23 cellular contexts compared by ENCODE assay signal in the genomic region with DNA sequence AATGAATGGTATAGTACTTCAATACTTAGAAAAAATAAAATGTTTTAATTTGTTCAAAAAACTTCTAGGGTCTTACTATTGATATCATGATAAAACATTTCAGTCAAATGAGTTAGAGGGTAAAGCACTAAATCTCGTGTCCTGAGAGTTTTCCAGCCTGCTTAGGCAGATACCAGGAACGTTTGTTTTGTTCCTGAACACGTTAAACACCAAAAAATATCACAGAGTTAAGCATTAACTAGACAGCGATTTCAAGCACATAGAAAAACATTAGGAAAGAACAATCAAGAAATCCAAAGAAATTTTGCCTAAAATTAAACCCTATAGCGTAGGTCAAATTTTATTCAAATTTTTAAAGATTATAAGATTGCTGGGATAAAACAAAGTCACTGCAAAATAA.
"Had no signal": no experiment of that assay in that cellular context is flagged by ENCODE, and none has a peak within 500 bp of the region (broad histone marks: within the 10 kb centered on the region; RNA-seq: fewer than 3 reads in every experiment).

No MANE protein-coding gene starts in this region.

- FAIRE-seq: RCC 7860 had no signal

- DNase-seq: activated CD4-positive, alpha-beta T cell treated with anti-CD3 and anti-CD28 coated beads for 48 hours; activated CD4-positive, alpha-beta T cell treated with anti-CD3 and anti-CD28 coated beads, Interleukin-2, amount 50 U/mL, for 4 hours; activated CD4-positive, CD25-positive, alpha-beta regulatory T cell treated with anti-CD3 and anti-CD28 coated beads, Interleukin-2, amount 50 U/mL, for 72 hours; activated CD8-positive, alpha-beta memory T cell treated with anti-CD3 and anti-CD28 coated beads, Interleukin-2, amount 50 U/mL, for 48 hours; activated CD8-positive, alpha-beta T cell treated with anti-CD3 and anti-CD28 coated beads, Interleukin-2, amount 10 ng/mL, durations not matched to agents 7 days and 5 days; activated naive CD4-positive, alpha-beta T cell treated with anti-CD3 and anti-CD28 coated beads, Interleukin-2, amount 50 U/mL, for 16 hours; activated naive CD8-positive, alpha-beta T cell treated with anti-CD3 and anti-CD28 coated beads, Interleukin-2, amount 10 ng/mL, durations not matched to agents 7 days and 5 days; activated T-cell treated with anti-CD3 and anti-CD28 coated beads, Interleukin-2, amount 50 U/mL, for 1 hour; adrenal gland; anterior cingulate cortex; caudate nucleus; MM.1S; NCI-H1105; NCI-H1436; NCI-H1694 treated with DMSO at 0.1 percent for 48 hours; NCI-H2029 treated with DMSO at 0.1 percent for 48 hours; NCI-H510A treated with DMSO at 0.1 percent for 48 hours; NCI-H69; PC-3; SHP77 had no signal

- H3K9me3 ChIP-seq: adrenal gland, breast epithelium had no signal

- H3K4me1 ChIP-seq: adrenal gland, breast epithelium had no signal

- H3K27me3 ChIP-seq: adrenal gland, breast epithelium had no signal

- H3K27ac ChIP-seq: adrenal gland, breast epithelium had no signal

- H3K36me3 ChIP-seq: adrenal gland, breast epithelium had no signal

- H3K4me3 ChIP-seq: adrenal gland, breast epithelium had no signal

- ATAC-seq: activated CD8-positive, alpha-beta T cell treated with anti-CD3 and anti-CD28 coated beads, Interleukin-2, amount 10 ng/mL, durations not matched to agents 7 days and 5 days; PC-3; WTC11 had no signal
